In genomic region chr5:123085638-123086286, GRCh38 we compare ENCODE assay signal across 17 cellular contexts. TPM values are rescaled to one million over a fixed set of nuclear protein-coding genes. Genes with fewer than 3 reads are reported as not detected.
DNase-seq lines count a peak whose midpoint lies in the region; ATAC-seq and TF ChIP-seq lines count a peak whose summit lies in the region.
"Had no signal": no experiment of that assay in that cellular context is flagged by ENCODE, and none has a peak within 500 bp of the region (broad histone marks: within the 10 kb centered on the region; RNA-seq: fewer than 3 reads in every experiment).

No MANE protein-coding gene starts in this region.

- 63 to 72% methylated on average over 12 of the region's 12 CpGs for WGBS in thyroid gland, 2 donors

- H3K4me3 ChIP-seq in iPS-18a (ENCODE audit: low read length) (peak overlapping the region; percentile 75), MG63 (no peak overlapping the region), uterus (no peak overlapping the region), thyroid gland (replicated peaks in 1 of 3) (no peak overlapping the region)

- H3K27me3 ChIP-seq in iPS-18a (ENCODE audit: control insufficient read depth, insufficient read depth, low read length): peaks cover 86% of the 10 kb centered on the region
- peaks cover 59% of the 10 kb centered on the region for H3K27me3 ChIP-seq in MG63
- H3K27me3 ChIP-seq in uterus: peaks cover 11 to 24% of the 10 kb centered on the region in 2 donors
- peaks cover 15% of the 10 kb centered on the region for H3K27me3 ChIP-seq in thyroid gland

- ATAC-seq in GM19452 (IDR thresholded peaks at IDR 0.05; ENCODE audit: unreplicated experiment): no peak

- peaks cover 98% of the 10 kb centered on the region for H3K27me3 Mint-ChIP-seq in neural crest cell (ENCODE audit: low read depth)

- peak; percentile 40 for DNase-seq in HuH-7 (ENCODE audit: low spot score)
- no peak for DNase-seq in neural crest cell (ENCODE audit: low read depth, low spot score)
- no peak for DNase-seq in MG63
- DNase-seq in uterus: no peak
- no peak for DNase-seq in thyroid gland
- DNase-seq: 8988T; Calu3; CD4-positive, alpha-beta memory T cell; DMS53; HCEC 1CT; NCI-H1105 treated with DMSO at 0.1 percent for 48 hours; NCI-H187; SHP77 had no signal

- TF ChIP-seq CTCF in neural crest cell (conservative IDR thresholded peaks at IDR 0.05) (no peak), uterus (IDR thresholded peaks at IDR 0.05) (no peak), thyroid gland (IDR thresholded peaks at IDR 0.05) (no peak)

- H3K4me1 Mint-ChIP-seq in neural crest cell: peaks cover 32% of the 10 kb centered on the region

- H3K27ac ChIP-seq in iPS-18a (ENCODE audit: low read length) (no peak overlapping the region), uterus (no peak overlapping the region), thyroid gland (no peak overlapping the region)
- H3K27ac ChIP-seq: HL-60 had no signal

- H3K4me1 ChIP-seq in ES-I3 (ENCODE audit: insufficient read depth, low read length) (peaks cover 4% of the 10 kb centered on the region; the same call in 1 of the 2 replicates), iPS-18a (ENCODE audit: control insufficient read depth, low read depth, low read length) (peaks cover 23% of the 10 kb centered on the region), uterus (no peaks in the 10 kb centered on the region), thyroid gland (peaks cover 21 to 27% of the 10 kb centered on the region in 2 donors)

- H3K27ac Mint-ChIP-seq in neural crest cell (ENCODE audit: unreplicated experiment): no peak overlapping the region
- H3K27ac Mint-ChIP-seq: CD4-positive, alpha-beta memory T cell had no signal

- peak overlapping the region; percentile 34 for H3K4me3 Mint-ChIP-seq in neural crest cell
- H3K4me3 Mint-ChIP-seq: CD4-positive, alpha-beta memory T cell had no signal

- H3K36me3 ChIP-seq in ES-I3 (ENCODE audit: insufficient read depth, low read length): no peaks in the 10 kb centered on the region
- no peaks in the 10 kb centered on the region for H3K36me3 ChIP-seq in iPS-18a (ENCODE audit: control insufficient read depth, low read depth, low read length)
- H3K36me3 ChIP-seq in MG63: no peaks in the 10 kb centered on the region
- H3K36me3 ChIP-seq in uterus: no peaks in the 10 kb centered on the region
- H3K36me3 ChIP-seq in thyroid gland: no peaks in the 10 kb centered on the region

- H3K9me3 Mint-ChIP-seq in neural crest cell: no peaks in the 10 kb centered on the region

- H3K9me3 ChIP-seq in ES-I3 (ENCODE audit: control insufficient read depth, insufficient read depth, low read length): no peaks in the 10 kb centered on the region
- no peaks in the 10 kb centered on the region for H3K9me3 ChIP-seq in iPS-18a (ENCODE audit: control insufficient read depth, low read depth, low read length)
- H3K9me3 ChIP-seq in MG63: no peaks in the 10 kb centered on the region
- no peaks in the 10 kb centered on the region for H3K9me3 ChIP-seq in uterus
- H3K9me3 ChIP-seq in thyroid gland: no peaks in the 10 kb centered on the region

- H3K9ac ChIP-seq in ES-I3 (ENCODE audit: low read depth, low read length) (peak overlapping the region; percentile 66), iPS-18a (ENCODE audit: low read length) (no peak overlapping the region)

- TF ChIP-seq POLR2A in uterus (IDR thresholded peaks at IDR 0.05) (no peak), thyroid gland (IDR thresholded peaks at IDR 0.05) (no peak)

- H3K36me3 Mint-ChIP-seq in neural crest cell (ENCODE audit: low read depth): no peaks in the 10 kb centered on the region
- H3K36me3 Mint-ChIP-seq: CD4-positive, alpha-beta memory T cell had no signal

- intact Hi-C loops in uterus (cut with DNase I; ENCODE audit: low total_unique reads) (no loop called here), thyroid gland (cut with DNase I) (no loop called here)

RNA-seq across cellular contexts. Expression of gene PRDM6, which starts 3.3 kb away (rescaled TPM):
- total RNA-seq in neural crest cell (0.07 and 0.37 TPM in 2 replicates), uterus (1 to 10 TPM in 2 of 4 donors, under 1 TPM in 2; under 0.01 to 2.6 (median 1.6) TPM), thyroid gland (1 to 10 TPM; 1.7 to 5.2 (median 2.3) TPM)
- total RNA-seq in MG63 (2014; rRNA removed; shearing (Covaris generic); ENCODE audit: low replicate concordance): 0.13 and 0.32 TPM in 2 replicates
- total RNA-seq: CD4-positive, alpha-beta memory T cell had no signal

RNA-seq across cellular contexts. Expression of gene PPIC, which starts 49.2 kb away (rescaled TPM):
- total RNA-seq in neural crest cell (0.93 and 1.7 TPM in 2 replicates), uterus (10 to 100 TPM; 22.3 to 41.7 (median 27.7) TPM), thyroid gland (100 to 1,000 TPM in 1 of 4 donors, 10 to 100 TPM in 3; 28.3 to 122 (median 70.5) TPM)
- total RNA-seq in MG63 (2014; rRNA removed; shearing (Covaris generic); ENCODE audit: low replicate concordance): 30.6 and 38.7 TPM in 2 replicates
- total RNA-seq: CD4-positive, alpha-beta memory T cell had no signal
